ENCODE assay signal across 10 cellular contexts in genomic region chr17:2982854-2983636, GRCh38.
DNase-seq lines count a peak whose midpoint lies in the region; ATAC-seq and TF ChIP-seq lines count a peak whose summit lies in the region.
"Had no signal": no experiment of that assay in that cellular context is flagged by ENCODE, and none has a peak within 500 bp of the region (broad histone marks: within the 10 kb centered on the region; RNA-seq: fewer than 3 reads in every experiment).

No MANE protein-coding gene starts in this region.

- H3K9ac ChIP-seq in adipocyte (ENCODE audit: low read length) = peak overlapping the region; percentile 62
- no peak overlapping the region for H3K9ac ChIP-seq in smooth muscle cell (ENCODE audit: low read depth)

- peaks cover 22% of the 10 kb centered on the region for H3K4me1 ChIP-seq in adipocyte (ENCODE audit: control insufficient read depth, insufficient read depth, low read length)
- no peaks in the 10 kb centered on the region for H3K4me1 ChIP-seq in hepatocyte (ENCODE audit: insufficient read depth)
- no peaks in the 10 kb centered on the region for H3K4me1 ChIP-seq in smooth muscle cell (ENCODE audit: low read depth)

- H4K20me1 ChIP-seq in hepatocyte (ENCODE audit: insufficient read depth, poor library complexity, severe bottlenecking) (no peaks in the 10 kb centered on the region), smooth muscle cell (ENCODE audit: low read depth) (no peaks in the 10 kb centered on the region)

- H3K27me3 ChIP-seq in adipocyte (replicated peaks; ENCODE audit: control insufficient read depth, insufficient read depth, low read length) = no peaks in the 10 kb centered on the region
- H3K27me3 ChIP-seq in hepatocyte = no peaks in the 10 kb centered on the region
- H3K27me3 ChIP-seq in smooth muscle cell (ENCODE audit: low read depth) = no peaks in the 10 kb centered on the region

- no peaks in the 10 kb centered on the region for H3K9me3 ChIP-seq in adipocyte (ENCODE audit: control insufficient read depth, low read length)
- H3K9me3 ChIP-seq in hepatocyte (ENCODE audit: low read depth) = no peaks in the 10 kb centered on the region
- H3K9me3 ChIP-seq in smooth muscle cell (replicated peaks; ENCODE audit: low read depth) = no peaks in the 10 kb centered on the region

- no peaks in the 10 kb centered on the region for H3K9me2 ChIP-seq in hepatocyte (replicated peaks; ENCODE audit: insufficient read depth)

- H2AFZ ChIP-seq in hepatocyte (no peak overlapping the region), smooth muscle cell (ENCODE audit: low read depth) (no peak overlapping the region)

- no peaks in the 10 kb centered on the region for H3F3A ChIP-seq in smooth muscle cell (ENCODE audit: low read depth)

- no peak overlapping the region for H3K4me2 ChIP-seq in hepatocyte
- peak overlapping the region; percentile 39 for H3K4me2 ChIP-seq in smooth muscle cell

- DNase-seq in HFF-Myc (ENCODE audit: extremely low read depth, low read depth) = no peak
- DNase-seq in adipocyte (ENCODE audit: low read depth) = peak; percentile 22
- DNase-seq in hepatocyte (ENCODE audit: low spot score) = peak; percentile 73
- no peak for DNase-seq in smooth muscle cell (lab: John Stamatoyannopoulos, UW; ENCODE audit: unreplicated experiment)
- DNase-seq in activated effector memory CD4-positive, alpha-beta T cell treated with anti-CD3 and anti-CD28 coated beads, Interleukin-2, amount 50 U/mL, for 16 hours = no peak
- no peak for DNase-seq in NCI-H1436 treated with DMSO at 0.1 percent for 48 hours (lab: John Stamatoyannopoulos, UW)
- DNase-seq in stimulated activated naive CD4-positive, alpha-beta T cell treated with Interleukin-2 at 50 U/mL for 16 hours (lab: John Stamatoyannopoulos, UW) = no peak
- DNase-seq: NCI-H524 treated with DMSO at 0.1 percent for 48 hours; stimulated activated CD4-positive, alpha-beta T cell treated with anti-CD3 and anti-CD28 coated beads, Interleukin-12 subunit alpha, Interleukin-12 subunit beta, amount 100 ng/mL, for 4 hours had no signal

- H3K79me2 ChIP-seq in hepatocyte (no peaks in the 10 kb centered on the region), smooth muscle cell (ENCODE audit: low read depth) (no peaks in the 10 kb centered on the region)

- ATAC-seq in HG03135 (IDR thresholded peaks at IDR 0.05; ENCODE audit: unreplicated experiment) = no peak

- H3K4me3 ChIP-seq in HFF-Myc (replicated peaks; ENCODE audit: low read depth, low read length) = no peak overlapping the region
- H3K4me3 ChIP-seq in adipocyte (ENCODE audit: low read length) = peak overlapping the region; percentile 65
- no peak overlapping the region for H3K4me3 ChIP-seq in hepatocyte
- H3K4me3 ChIP-seq in smooth muscle cell = no peak overlapping the region

- peak overlapping the region; percentile 53 for H3K27ac ChIP-seq in hepatocyte
- H3K27ac ChIP-seq in smooth muscle cell (ENCODE audit: low read depth) = no peak overlapping the region

- 64% methylated on average over 27 of the region's 27 CpGs for WGBS in hepatocyte (ENCODE audit: low lambda C conversion rate, missing lambda C conversion rate)
- WGBS in smooth muscle cell (ENCODE audit: low lambda C conversion rate) = 43% methylated on average over 27 of the region's 27 CpGs

- H3K36me3 ChIP-seq in adipocyte (ENCODE audit: control insufficient read depth, insufficient read depth, low read length, severe bottlenecking) = no peaks in the 10 kb centered on the region
- no peaks in the 10 kb centered on the region for H3K36me3 ChIP-seq in hepatocyte (replicated peaks; ENCODE audit: insufficient read depth, low read depth)
- H3K36me3 ChIP-seq in smooth muscle cell (ENCODE audit: low read depth) = no peaks in the 10 kb centered on the region

- peak; percentile 29 for TF ChIP-seq CTCF in HFF-Myc (IDR thresholded peaks at IDR 0.05; ENCODE audit: low read depth, low read length, missing control alignments)
- peak; percentile 25 for TF ChIP-seq CTCF in hepatocyte (IDR thresholded peaks at IDR 0.05; ENCODE audit: poor library complexity)
- peak; percentile 19 for TF ChIP-seq CTCF in smooth muscle cell (IDR thresholded peaks at IDR 0.05; ENCODE audit: borderline replicate concordance, insufficient read depth, poor library complexity, severe bottlenecking)

Comparison
In these comparisons a context has a peak if more than half of its experiments do, and no peak if none do; other contexts are left out.
1. DNase-seq: peak in adipocyte (single experiment) and hepatocyte (single experiment); none in HFF-Myc (single experiment), smooth muscle cell (single experiment), activated effector memory CD4-positive, alpha-beta T cell treated with anti-CD3 and anti-CD28 coated beads, Interleukin-2, amount 50 U/mL, for 16 hours (single experiment), NCI-H1436 treated with DMSO at 0.1 percent for 48 hours (single experiment) and stimulated activated naive CD4-positive, alpha-beta T cell treated with Interleukin-2 at 50 U/mL for 16 hours (single experiment).
2. Peak in every context shown above with its lines, with median percentiles within 50 percentile points of each other: CTCF ChIP-seq.